ENCODE assay signal across 1 cellular context in genomic region chr13:113089693-113090414, GRCh38.
TF ChIP-seq lines count a peak whose summit lies in the region.

No MANE protein-coding gene starts in this region.

TF ChIP-seq in HepG2, 621 proteins besides CTCF, POLR2A, EP300 and RAD21:
- TF ChIP-seq TCF7L2 (IDR thresholded peaks at IDR 0.05; ENCODE audit: low read depth, low read length), result no peak
- no peak for TF ChIP-seq RBFOX2 (IDR thresholded peaks at IDR 0.05; ENCODE audit: low read depth, low read length)
- no peak for TF ChIP-seq RORA (CRISPR knock-in tag; IDR thresholded peaks at IDR 0.05)
- no peak for TF ChIP-seq FLYWCH1 (CRISPR knock-in tag; IDR thresholded peaks at IDR 0.05)
